13 cellular contexts compared by ENCODE assay signal in genomic region chr14:57364659-57365450, GRCh38.
"Had no signal": no experiment of that assay in that cellular context is flagged by ENCODE, and none has a peak within 500 bp of the region (broad histone marks: within the 10 kb centered on the region; RNA-seq: fewer than 3 reads in every experiment).

No MANE protein-coding gene starts in this region.

- H3K9me3 Mint-ChIP-seq: activated naive CD4-positive, alpha-beta T cell treated with anti-CD3 and anti-CD28 coated beads, Interleukin-2, amount 50 U/mL, for 24 hours had no signal

- H3K4me1 Mint-ChIP-seq: activated naive CD4-positive, alpha-beta T cell treated with anti-CD3 and anti-CD28 coated beads, Interleukin-2, amount 50 U/mL, for 24 hours had no signal

- H3K27ac ChIP-seq: esophagus muscularis mucosa, ovary, stomach, thoracic aorta had no signal

- H3K27me3 ChIP-seq: esophagus muscularis mucosa, ovary had no signal

- H3K4me3 ChIP-seq: esophagus muscularis mucosa, ovary, stomach, thoracic aorta had no signal

- H3K4me3 Mint-ChIP-seq: activated naive CD4-positive, alpha-beta T cell treated with anti-CD3 and anti-CD28 coated beads, Interleukin-2, amount 50 U/mL, for 24 hours; brain had no signal

- FAIRE-seq: keratinocyte had no signal

- H3K36me3 Mint-ChIP-seq: activated naive CD4-positive, alpha-beta T cell treated with anti-CD3 and anti-CD28 coated beads, Interleukin-2, amount 50 U/mL, for 24 hours; brain had no signal

- H3K36me3 ChIP-seq: esophagus muscularis mucosa, ovary, stomach, thoracic aorta had no signal

- ATAC-seq: left ventricle myocardium superior had no signal

- H3K4me1 ChIP-seq: esophagus muscularis mucosa, stomach had no signal

- H3K27ac Mint-ChIP-seq: activated naive CD4-positive, alpha-beta T cell treated with anti-CD3 and anti-CD28 coated beads, Interleukin-2, amount 50 U/mL, for 24 hours; brain had no signal

- H3K9me3 ChIP-seq: esophagus muscularis mucosa, ovary, stomach, thoracic aorta had no signal

- DNase-seq: activated CD4-positive, alpha-beta T cell treated with anti-CD3 and anti-CD28 coated beads, Interleukin-2, amount 50 U/mL, for 1 hour; activated effector memory CD4-positive, alpha-beta T cell treated with Interleukin-2 at 50 U/mL for 16 hours; left ventricle myocardium superior; mesenchymal stem cell; ovary; stimulated activated CD4-positive, alpha-beta T cell treated with anti-CD3 and anti-CD28 coated beads, Interleukin-4, amount 100 ng/mL, for 4 hours; stomach; T-helper 2 cell had no signal
